Comparison of ENCODE assay signal across 1 cellular context in the genomic region with DNA sequence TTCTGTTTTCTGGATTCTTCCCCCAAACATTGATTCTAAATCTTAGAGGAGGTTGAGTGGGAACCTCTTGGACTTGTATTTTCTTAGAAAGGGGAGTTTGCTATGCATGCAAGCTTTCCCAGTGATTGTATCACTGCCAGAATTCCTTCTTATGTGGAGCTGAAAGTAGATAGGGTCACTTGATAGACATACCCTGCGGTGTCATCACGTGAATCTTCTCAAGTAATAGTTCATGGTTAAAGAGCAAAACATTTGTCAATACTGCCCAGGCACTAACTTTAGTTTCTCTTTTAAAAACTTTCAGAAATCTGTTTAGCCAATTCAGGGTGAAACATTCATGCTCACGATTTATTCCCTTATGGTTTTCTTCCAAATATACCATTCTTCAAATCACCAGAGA.
TF ChIP-seq lines count a peak whose summit lies in the region.

No MANE protein-coding gene starts in this region.

TF ChIP-seq in HCT116, 20 proteins besides CTCF, POLR2A, EP300 and RAD21:
- TF ChIP-seq EZH2 (IDR thresholded peaks at IDR 0.05), result no peak
- TF ChIP-seq JUND (IDR thresholded peaks at IDR 0.05), result no peak
- TF ChIP-seq EGR1 (IDR thresholded peaks at IDR 0.05; ENCODE audit: low read depth), result no peak
- TF ChIP-seq EZH2phosphoT487 (IDR thresholded peaks at IDR 0.05; ENCODE audit: borderline replicate concordance), result no peak
- no peak for TF ChIP-seq TCF7L2 (IDR thresholded peaks at IDR 0.05; ENCODE audit: borderline replicate concordance, extremely low read depth, insufficient read depth, insufficient read length)
- TF ChIP-seq, protein P1, sequence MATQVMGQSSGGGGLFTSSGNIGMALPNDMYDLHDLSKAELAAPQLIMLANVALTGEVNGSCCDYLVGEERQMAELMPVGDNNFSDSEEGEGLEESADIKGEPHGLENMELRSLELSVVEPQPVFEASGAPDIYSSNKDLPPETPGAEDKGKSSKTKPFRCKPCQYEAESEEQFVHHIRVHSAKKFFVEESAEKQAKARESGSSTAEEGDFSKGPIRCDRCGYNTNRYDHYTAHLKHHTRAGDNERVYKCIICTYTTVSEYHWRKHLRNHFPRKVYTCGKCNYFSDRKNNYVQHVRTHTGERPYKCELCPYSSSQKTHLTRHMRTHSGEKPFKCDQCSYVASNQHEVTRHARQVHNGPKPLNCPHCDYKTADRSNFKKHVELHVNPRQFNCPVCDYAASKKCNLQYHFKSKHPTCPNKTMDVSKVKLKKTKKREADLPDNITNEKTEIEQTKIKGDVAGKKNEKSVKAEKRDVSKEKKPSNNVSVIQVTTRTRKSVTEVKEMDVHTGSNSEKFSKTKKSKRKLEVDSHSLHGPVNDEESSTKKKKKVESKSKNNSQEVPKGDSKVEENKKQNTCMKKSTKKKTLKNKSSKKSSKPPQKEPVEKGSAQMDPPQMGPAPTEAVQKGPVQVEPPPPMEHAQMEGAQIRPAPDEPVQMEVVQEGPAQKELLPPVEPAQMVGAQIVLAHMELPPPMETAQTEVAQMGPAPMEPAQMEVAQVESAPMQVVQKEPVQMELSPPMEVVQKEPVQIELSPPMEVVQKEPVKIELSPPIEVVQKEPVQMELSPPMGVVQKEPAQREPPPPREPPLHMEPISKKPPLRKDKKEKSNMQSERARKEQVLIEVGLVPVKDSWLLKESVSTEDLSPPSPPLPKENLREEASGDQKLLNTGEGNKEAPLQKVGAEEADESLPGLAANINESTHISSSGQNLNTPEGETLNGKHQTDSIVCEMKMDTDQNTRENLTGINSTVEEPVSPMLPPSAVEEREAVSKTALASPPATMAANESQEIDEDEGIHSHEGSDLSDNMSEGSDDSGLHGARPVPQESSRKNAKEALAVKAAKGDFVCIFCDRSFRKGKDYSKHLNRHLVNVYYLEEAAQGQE (IDR thresholded peaks at IDR 0.05; ENCODE audit: low read depth), result no peak
- TF ChIP-seq, protein P2, sequence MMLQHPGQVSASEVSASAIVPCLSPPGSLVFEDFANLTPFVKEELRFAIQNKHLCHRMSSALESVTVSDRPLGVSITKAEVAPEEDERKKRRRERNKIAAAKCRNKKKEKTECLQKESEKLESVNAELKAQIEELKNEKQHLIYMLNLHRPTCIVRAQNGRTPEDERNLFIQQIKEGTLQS (IDR thresholded peaks at IDR 0.05), result no peak
- no peak for TF ChIP-seq ELF1 (IDR thresholded peaks at IDR 0.05; ENCODE audit: borderline replicate concordance, low read depth)
- no peak for TF ChIP-seq ZNF274 (IDR thresholded peaks at IDR 0.05; ENCODE audit: low read depth, low read length)
- TF ChIP-seq SIN3A (IDR thresholded peaks at IDR 0.05; ENCODE audit: low read depth), result no peak
- TF ChIP-seq POLR2AphosphoS5 (IDR thresholded peaks at IDR 0.05; ENCODE audit: low read depth, low read length), result no peak
- no peak for TF ChIP-seq CBX3 (IDR thresholded peaks at IDR 0.05; ENCODE audit: low read depth)
- no peak for TF ChIP-seq FOSL1 (IDR thresholded peaks at IDR 0.05; ENCODE audit: low read depth)
- no peak for TF ChIP-seq YY1 (IDR thresholded peaks at IDR 0.05; ENCODE audit: extremely low read depth, insufficient replicate concordance, low read depth, low read length)
- no peak for TF ChIP-seq ZFX (IDR thresholded peaks at IDR 0.05)
- TF ChIP-seq, protein P3, sequence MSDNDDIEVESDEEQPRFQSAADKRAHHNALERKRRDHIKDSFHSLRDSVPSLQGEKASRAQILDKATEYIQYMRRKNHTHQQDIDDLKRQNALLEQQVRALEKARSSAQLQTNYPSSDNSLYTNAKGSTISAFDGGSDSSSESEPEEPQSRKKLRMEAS (IDR thresholded peaks at IDR 0.05), result no peak
- no peak for TF ChIP-seq CEBPB (IDR thresholded peaks at IDR 0.05; ENCODE audit: low read depth)
TF ChIP-seq in HCT116: peak in this region for 0.
